In the genomic region with DNA sequence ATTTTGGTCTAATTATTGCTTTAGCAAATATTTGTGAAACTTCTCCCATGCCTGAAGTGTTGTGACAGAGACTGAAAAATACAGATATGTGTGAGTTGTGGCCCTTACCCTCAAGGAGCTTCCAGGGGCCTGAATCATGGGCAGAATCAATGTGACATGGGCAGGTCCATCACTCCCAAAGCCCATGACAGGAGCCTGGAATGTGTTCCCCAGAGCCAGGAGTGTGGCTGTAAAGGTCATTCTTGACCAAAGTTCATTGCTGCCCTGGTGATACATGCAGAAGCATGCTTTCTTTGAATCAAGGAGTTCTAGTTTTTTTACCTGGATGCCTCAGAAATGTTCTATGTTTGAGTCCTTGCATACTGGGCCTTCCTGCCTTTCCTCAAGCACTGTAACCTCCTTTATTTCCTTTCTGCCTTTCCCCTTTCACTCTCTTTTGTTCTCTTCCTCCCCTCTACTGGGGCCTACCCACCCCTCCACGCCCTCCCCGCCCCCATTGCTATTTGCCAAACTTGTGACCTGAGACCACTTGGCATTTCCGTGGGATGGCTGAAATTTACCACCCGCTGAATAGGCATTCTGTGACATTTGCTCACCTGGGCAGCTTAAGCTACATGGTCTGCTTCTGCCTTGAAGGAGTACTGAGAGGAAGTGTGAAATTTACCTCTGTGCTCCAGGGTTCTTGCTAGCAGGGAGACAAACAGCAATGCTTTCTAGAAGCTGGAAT, we compare ENCODE assay signal across 21 cellular contexts. TPM values are rescaled to one million over a fixed set of nuclear protein-coding genes. Genes with fewer than 3 reads are reported as not detected.
DNase-seq lines count a peak whose midpoint lies in the region; ATAC-seq, FAIRE-seq and TF ChIP-seq lines count a peak whose summit lies in the region.
"Had no signal": no experiment of that assay in that cellular context is flagged by ENCODE, and none has a peak within 500 bp of the region (broad histone marks: within the 10 kb centered on the region; RNA-seq: fewer than 3 reads in every experiment).

No MANE protein-coding gene starts in this region.

- TF ChIP-seq CTCF in HEK293 (tag by site-specific recombination; IDR thresholded peaks at IDR 0.05) (no peak), WTC11 (IDR thresholded peaks at IDR 0.05) (no peak)

- H3K36me3 Mint-ChIP-seq in WTC11 = peaks cover 9% of the 10 kb centered on the region; the same call in 1 of the 2 replicates
- H3K36me3 Mint-ChIP-seq: activated CD8-positive, alpha-beta memory T cell treated with anti-CD3 and anti-CD28 coated beads, Interleukin-2, amount 10 ng/mL, durations not matched to agents 7 days and 5 days; CD4-positive, alpha-beta memory T cell; naive B cell had no signal

- no peaks in the 10 kb centered on the region for H3K27me3 ChIP-seq in thymus (ENCODE audit: control insufficient read depth, insufficient read depth)
- H3K27me3 ChIP-seq: adrenal gland, pancreas had no signal

- intact Hi-C loops in left colon (cut with DNase I, micrococcal nuclease) = no loop called here

- no peaks in the 10 kb centered on the region for H3K27me3 Mint-ChIP-seq in WTC11 (ENCODE audit: low read depth)
- H3K27me3 Mint-ChIP-seq: activated CD8-positive, alpha-beta memory T cell treated with anti-CD3 and anti-CD28 coated beads, Interleukin-2, amount 10 ng/mL, durations not matched to agents 7 days and 5 days; naive B cell had no signal

- CTCF ChIA-PET in HEK293 (lab: Yijun Ruan, JAX) (interaction anchor here (0.6 kb wide), 1 partner anchor 52 kb away, joined by 3 read pairs; no protein-coding TSS in a partner anchor), WTC11 (lab: Charles Lee) (interaction anchor here (1.0 to 1.4 kb wide), 2 partner anchors 10 to 20 kb away, joined by 3 to 4 read pairs; partner anchors contain the start of gene PBX1)

- FAIRE-seq in GM12891 (lab: Jason Lieb, UNC) = no peak
- FAIRE-seq: pancreas had no signal

- H3K36me3 ChIP-seq in HEK293 (ENCODE audit: control insufficient read depth in 2 of 2, insufficient read depth in 1 of 2, low read length in 2 of 2) (no peaks in the 10 kb centered on the region), thymus (ENCODE audit: control insufficient read depth, insufficient read depth) (no peaks in the 10 kb centered on the region)

- POLR2A ChIA-PET in HEK293 (lab: Yijun Ruan, JAX) = no interaction called here
- POLR2A ChIA-PET in WTC11 (lab: Charles Lee) = no interaction called here

- H3K4me3 ChIP-seq in HEK293 (ENCODE audit: low read depth, low read length) = no peak overlapping the region
- no peak overlapping the region for H3K4me3 ChIP-seq in thymus (ENCODE audit: low read length)
- H3K4me3 ChIP-seq: adrenal gland, lung, pancreas had no signal

- no peak overlapping the region for H3K27ac ChIP-seq in HEK293 (ENCODE audit: extremely low read depth, low read depth, low read length)
- peak overlapping the region; percentile 27 for H3K27ac ChIP-seq in thymus (ENCODE audit: low read depth)
- H3K27ac ChIP-seq: pancreas had no signal

- no peak for DNase-seq in WTC11 (ENCODE audit: low spot score)
- DNase-seq in left colon = no peak
- no peak for DNase-seq in GM12891 (ENCODE audit: insufficient read length, low spot score)
- DNase-seq in activated CD4-positive, alpha-beta T cell treated with anti-CD3 and anti-CD28 coated beads for 4 hours = no peak
- DNase-seq in activated CD4-positive, CD25-positive, alpha-beta regulatory T cell (lab: John Stamatoyannopoulos, UW) = no peak
- DNase-seq: activated CD8-positive, alpha-beta memory T cell treated with anti-CD3 and anti-CD28 coated beads, Interleukin-2, amount 10 ng/mL, durations not matched to agents 7 days and 5 days; adrenal gland; CD4-positive, alpha-beta memory T cell; central memory CD4-positive, alpha-beta T cell; DMS79; KG1; naive B cell; NCI-H2029; NCI-H510A treated with DMSO at 0.1 percent for 48 hours; pancreas; SW 1271 had no signal

- H3K27ac Mint-ChIP-seq in WTC11 = peak overlapping the region; percentile 97
- H3K27ac Mint-ChIP-seq: activated CD8-positive, alpha-beta memory T cell treated with anti-CD3 and anti-CD28 coated beads, Interleukin-2, amount 10 ng/mL, durations not matched to agents 7 days and 5 days; activated T-helper 2 cell treated with anti-CD3 and anti-CD28 coated beads, Interferon-gamma antibody, Interleukin-2, Interleukin-4, amounts not matched to agents 10 μg/mL and 5 μg/mL and 100 μg/mL, durations not matched to agents 14 hours and 24 hours and 36 hours; CD4-positive, alpha-beta memory T cell; naive B cell; stimulated activated naive CD8-positive, alpha-beta T cell treated with anti-CD3 and anti-CD28 coated beads, Interleukin-15, Interleukin-2, amounts not matched to agents 100 ng/mL and 50 ng/mL, for 24 hours had no signal

- H3K4me3 Mint-ChIP-seq in WTC11 = peak overlapping the region; percentile 24; the same call in 1 of the 2 replicates
- H3K4me3 Mint-ChIP-seq: activated CD8-positive, alpha-beta memory T cell treated with anti-CD3 and anti-CD28 coated beads, Interleukin-2, amount 10 ng/mL, durations not matched to agents 7 days and 5 days; CD4-positive, alpha-beta memory T cell; naive B cell; stimulated activated naive CD8-positive, alpha-beta T cell treated with anti-CD3 and anti-CD28 coated beads, Interleukin-15, Interleukin-2, amounts not matched to agents 100 ng/mL and 50 ng/mL, for 24 hours had no signal

- TF ChIP-seq POLR2A in GM12891 (IDR thresholded peaks at IDR 0.05; ENCODE audit: low read depth, low read length) = no peak

- no peaks in the 10 kb centered on the region; the same call in 1 of the 2 replicates for H3K4me1 ChIP-seq in HEK293 (ENCODE audit: control insufficient read depth, insufficient read depth, low read length)
- no peaks in the 10 kb centered on the region for H3K4me1 ChIP-seq in thymus (ENCODE audit: control insufficient read depth, insufficient read depth, low read length)

- WGBS in thymus = 91% methylated on average over 4 of the region's 4 CpGs

- H3K4me1 Mint-ChIP-seq in WTC11 = peaks cover 86% of the 10 kb centered on the region
- H3K4me1 Mint-ChIP-seq: activated CD8-positive, alpha-beta memory T cell treated with anti-CD3 and anti-CD28 coated beads, Interleukin-2, amount 10 ng/mL, durations not matched to agents 7 days and 5 days; CD4-positive, alpha-beta memory T cell; naive B cell had no signal

- no peaks in the 10 kb centered on the region for H3K9me3 Mint-ChIP-seq in WTC11
- H3K9me3 Mint-ChIP-seq: activated T-helper 2 cell treated with anti-CD3 and anti-CD28 coated beads, Interferon-gamma antibody, Interleukin-2, Interleukin-4, amounts not matched to agents 10 μg/mL and 5 μg/mL and 100 μg/mL, durations not matched to agents 14 hours and 24 hours and 36 hours; stimulated activated naive CD8-positive, alpha-beta T cell treated with anti-CD3 and anti-CD28 coated beads, Interleukin-15, Interleukin-2, amounts not matched to agents 100 ng/mL and 50 ng/mL, for 24 hours had no signal

- H3K9me3 ChIP-seq in HEK293 (ENCODE audit: control insufficient read depth, insufficient read depth, low read depth, low read length) = no peaks in the 10 kb centered on the region
- no peaks in the 10 kb centered on the region for H3K9me3 ChIP-seq in thymus (ENCODE audit: control insufficient read depth)
- H3K9me3 ChIP-seq: adrenal gland, pancreas had no signal

- peak; percentile 16 for ATAC-seq in WTC11
- ATAC-seq in left colon = peak; percentile 36
- ATAC-seq: activated CD8-positive, alpha-beta memory T cell treated with anti-CD3 and anti-CD28 coated beads, Interleukin-2, amount 10 ng/mL, durations not matched to agents 7 days and 5 days; pancreas had no signal

TF ChIP-seq in HEK293, 187 proteins besides CTCF, POLR2A, EP300 and RAD21:
- TF ChIP-seq ZFHX2 (tag by site-specific recombination; conservative IDR thresholded peaks at IDR 0.05) (peak; percentile 41; the same call in 1 of the 2 replicates), ZNF354C (tag by site-specific recombination; IDR thresholded peaks at IDR 0.05; ENCODE audit: borderline replicate concordance, low read depth) (no peak), SCRT2 (tag by site-specific recombination; IDR thresholded peaks at IDR 0.05) (no peak), ZSCAN16 (tag by site-specific recombination; IDR thresholded peaks at IDR 0.05) (no peak), ZNF19 (tag by site-specific recombination; IDR thresholded peaks at IDR 0.05; ENCODE audit: low read depth) (no peak), EGR2 (tag by site-specific recombination; IDR thresholded peaks at IDR 0.05; ENCODE audit: low read depth) (peak; percentile 83), ZNF660 (tag by site-specific recombination; IDR thresholded peaks at IDR 0.05) (no peak), ZNF155 (tag by site-specific recombination; IDR thresholded peaks at IDR 0.05) (no peak)

TF ChIP-seq in WTC11, 78 proteins besides CTCF, POLR2A, EP300 and RAD21:
- TF ChIP-seq ZNF121 (CRISPR knock-in tag; IDR thresholded peaks at IDR 0.05) = no peak
- TF ChIP-seq NFYB (CRISPR knock-in tag; conservative IDR thresholded peaks at IDR 0.05; ENCODE audit: low read depth) = no peak
- TF ChIP-seq TEAD1 (CRISPR knock-in tag; IDR thresholded peaks at IDR 0.05) = peak; percentile 44; the same call in 1 of the 2 replicates

TF ChIP-seq in GM12891, 5 proteins besides CTCF, POLR2A, EP300 and RAD21:
- no peak for TF ChIP-seq TAF1 (IDR thresholded peaks at IDR 0.05; ENCODE audit: low read depth, low read length)
- TF ChIP-seq SPI1 (IDR thresholded peaks at IDR 0.05; ENCODE audit: low read depth, low read length) = no peak
- TF ChIP-seq POU2F2 (IDR thresholded peaks at IDR 0.05; ENCODE audit: low read depth, low read length) = no peak
- no peak for TF ChIP-seq POLR2AphosphoS5 (IDR thresholded peaks at IDR 0.05; ENCODE audit: low read depth, low read length)
- no peak for TF ChIP-seq PAX5 (IDR thresholded peaks at IDR 0.05; ENCODE audit: insufficient read depth, low read length, severe bottlenecking)
TF ChIP-seq in GM12891: peak in this region for 0.

RNA-seq across cellular contexts. Expression of gene PBX1, which starts 19.7 kb away (rescaled TPM):
- total RNA-seq in WTC11 (2021) (97.7 to 102 TPM (median 102 TPM) in 3 replicates), left colon (10 to 100 TPM; 55.4 to 56.2 TPM)
- polyA plus RNA-seq in thymus = 12.9 TPM
- polyA plus RNA-seq in GM12891 (2012; ENCODE audit: low read depth, missing spikeins) = 0.05 TPM
- total RNA-seq: activated CD8-positive, alpha-beta memory T cell treated with anti-CD3 and anti-CD28 coated beads, Interleukin-2, amount 10 ng/mL, durations not matched to agents 7 days and 5 days; activated T-helper 2 cell treated with anti-CD3 and anti-CD28 coated beads, Interferon-gamma antibody, Interleukin-2, Interleukin-4, amounts not matched to agents 10 μg/mL and 5 μg/mL and 100 μg/mL, durations not matched to agents 14 hours and 24 hours and 36 hours had no signal
